14 cellular contexts compared by ENCODE assay signal in genomic region chr17:9984768-9985167, GRCh38.
A peak's percentile ranks its signal among the peaks of the same experiment; 100 is the strongest.
DNase-seq lines count a peak whose midpoint lies in the region; TF ChIP-seq lines count a peak whose summit lies in the region.
"Had no signal": no experiment of that assay in that cellular context is flagged by ENCODE, and none has a peak within 500 bp of the region (broad histone marks: within the 10 kb centered on the region; RNA-seq: fewer than 3 reads in every experiment).

No MANE protein-coding gene starts in this region.

- peaks cover 51% of the 10 kb centered on the region for H3K4me1 Mint-ChIP-seq in CD14-positive monocyte
- peaks cover 5% of the 10 kb centered on the region for H3K4me1 Mint-ChIP-seq in endodermal cell
- no peaks in the 10 kb centered on the region for H3K4me1 Mint-ChIP-seq in osteocyte (ENCODE audit: unreplicated experiment)

- H3K4me3 ChIP-seq in endodermal cell (ENCODE audit: low read length) = no peak overlapping the region
- H3K4me3 ChIP-seq: GM23248 had no signal

- no peaks in the 10 kb centered on the region for H3K36me3 ChIP-seq in endodermal cell (ENCODE audit: control insufficient read depth, insufficient read depth, low read length)

- H3K27me3 ChIP-seq in endodermal cell (ENCODE audit: control insufficient read depth, insufficient read depth, low read length, poor library complexity, severe bottlenecking) = no peaks in the 10 kb centered on the region

- no peaks in the 10 kb centered on the region for H3K9me3 ChIP-seq in endodermal cell (ENCODE audit: control insufficient read depth, low read length)

- DNase-seq in CD14-positive monocyte (ENCODE audit: low spot score) = no peak
- peak; percentile 45 for DNase-seq in endodermal cell
- DNase-seq in posterior vena cava (ENCODE audit: low spot score) = peak; percentile 54
- DNase-seq in GOT3 (lab: John Stamatoyannopoulos, UW) = no peak
- no peak for DNase-seq in NCI-H526 treated with DMSO at 0.1 percent for 48 hours (lab: John Stamatoyannopoulos, UW)
- DNase-seq in osteocyte (ENCODE audit: extremely low spot score, unreplicated experiment) = no peak
- DNase-seq: Calu3; CD4-positive, alpha-beta memory T cell; COR-L47; DMS53; DMS79 treated with DMSO at 0.1 percent for 48 hours; GF-D8; GM23248; HCEC 1CT had no signal

- H3K27ac Mint-ChIP-seq in CD14-positive monocyte (peak overlapping the region in 6 of 7 donors; percentile 36 to 82 (median 63)), endodermal cell (no peak overlapping the region), osteocyte (ENCODE audit: unreplicated experiment) (no peak overlapping the region)
- H3K27ac Mint-ChIP-seq: CD4-positive, alpha-beta memory T cell had no signal

- peaks cover 0 to 3% (median under 1%) of the 10 kb centered on the region in 7 donors for H3K9me3 Mint-ChIP-seq in CD14-positive monocyte
- H3K9me3 Mint-ChIP-seq in endodermal cell = peaks cover 4% of the 10 kb centered on the region
- H3K9me3 Mint-ChIP-seq in osteocyte (ENCODE audit: unreplicated experiment) = peaks cover 5% of the 10 kb centered on the region

- H3K27ac ChIP-seq in endodermal cell (ENCODE audit: low read depth, low read length) = no peak overlapping the region
- H3K27ac ChIP-seq: GM23248 had no signal

- H3K4me3 Mint-ChIP-seq in CD14-positive monocyte = no peak overlapping the region
- H3K4me3 Mint-ChIP-seq in endodermal cell = no peak overlapping the region
- no peak overlapping the region for H3K4me3 Mint-ChIP-seq in osteocyte (ENCODE audit: unreplicated experiment)
- H3K4me3 Mint-ChIP-seq: CD4-positive, alpha-beta memory T cell had no signal

- WGBS in endodermal cell (ENCODE audit: insufficient coverage in 1 of 2, insufficient read length in 1 of 2), 2 experiments = 96 to 98% methylated on average over 6 to 9 of the region's 9 CpGs

- peaks cover 51 to 81% of the 10 kb centered on the region in 2 donors for H3K36me3 Mint-ChIP-seq in CD14-positive monocyte
- H3K36me3 Mint-ChIP-seq in endodermal cell (ENCODE audit: low read depth) = peaks cover 4% of the 10 kb centered on the region
- H3K36me3 Mint-ChIP-seq in osteocyte (ENCODE audit: unreplicated experiment) = no peaks in the 10 kb centered on the region
- H3K36me3 Mint-ChIP-seq: CD4-positive, alpha-beta memory T cell had no signal

- no peak for TF ChIP-seq CTCF in CD14-positive monocyte (IDR thresholded peaks at IDR 0.05)
- TF ChIP-seq CTCF in endodermal cell (conservative IDR thresholded peaks at IDR 0.05) = no peak
- no peak for TF ChIP-seq CTCF in osteocyte (IDR thresholded peaks at IDR 0.05)

- intact Hi-C loops in CD14-positive monocyte (cut with micrococcal nuclease) = loop anchor here in 1 of 2 donors (5.0 kb wide), 1 partner anchor 243 kb away; no protein-coding TSS in a partner anchor
- intact Hi-C loops in posterior vena cava (cut with DNase I) = loop anchor here in 1 of 2 donors (10.0 kb wide), 1 partner anchor 240 kb away; no protein-coding TSS in a partner anchor

- H3K9ac ChIP-seq in endodermal cell (ENCODE audit: extremely low read depth, low read length, poor library complexity, severe bottlenecking) = no peak overlapping the region
- H3K9ac ChIP-seq: GM23248 had no signal

- no peaks in the 10 kb centered on the region for H3K4me1 ChIP-seq in endodermal cell (ENCODE audit: control insufficient read depth, insufficient read depth, low read length)

- H3K27me3 Mint-ChIP-seq in CD14-positive monocyte (ENCODE audit: low read depth in 3 of 3) = peaks cover 0 to 2% (median 0%) of the 10 kb centered on the region in 3 donors
- no peaks in the 10 kb centered on the region for H3K27me3 Mint-ChIP-seq in endodermal cell (ENCODE audit: insufficient read depth)
- H3K27me3 Mint-ChIP-seq in osteocyte (ENCODE audit: unreplicated experiment) = no peaks in the 10 kb centered on the region
- H3K27me3 Mint-ChIP-seq: CD4-positive, alpha-beta memory T cell had no signal

Comparison
In these comparisons a context has a peak if more than half of its experiments do, and no peak if none do; other contexts are left out.
1. DNase-seq: peak in endodermal cell (single experiment) and posterior vena cava (single experiment); none in CD14-positive monocyte (single experiment), GOT3 (single experiment), NCI-H526 treated with DMSO at 0.1 percent for 48 hours (single experiment) and osteocyte (single experiment).
2. H3K27ac Mint-ChIP-seq: peak in CD14-positive monocyte (6 of 7); none in endodermal cell (single experiment) and osteocyte (single experiment).